17 cellular contexts compared by ENCODE assay signal in the genomic region with DNA sequence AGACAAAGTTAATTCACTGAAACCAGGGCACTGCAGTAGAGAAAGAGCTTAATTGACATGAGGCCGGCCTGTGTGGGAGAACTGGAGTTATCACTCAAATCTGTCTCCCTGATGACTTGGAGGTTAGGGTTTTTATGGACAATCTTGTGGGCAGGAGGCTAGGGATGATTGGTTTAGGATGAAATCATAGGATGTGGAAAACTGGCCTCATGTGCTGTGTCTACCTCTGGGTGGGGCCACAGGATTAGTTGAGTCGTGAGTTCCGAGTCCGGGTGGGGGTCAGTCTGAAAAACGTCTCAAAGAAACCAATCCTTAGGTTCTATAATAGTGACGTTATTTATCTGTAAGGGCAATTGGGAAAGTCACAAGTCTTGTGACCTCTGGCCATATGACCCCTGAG.
A peak's percentile ranks its signal among the peaks of the same experiment; 100 is the strongest.
DNase-seq lines count a peak whose midpoint lies in the region; ATAC-seq, FAIRE-seq and TF ChIP-seq lines count a peak whose summit lies in the region.
"Had no signal": no experiment of that assay in that cellular context is flagged by ENCODE, and none has a peak within 500 bp of the region (broad histone marks: within the 10 kb centered on the region; RNA-seq: fewer than 3 reads in every experiment).

No MANE protein-coding gene starts in this region.

- H3K4me3 ChIP-seq in kidney (ENCODE audit: low read length in 2 of 2) = no peak overlapping the region
- H3K4me3 ChIP-seq: A549, GM23248 had no signal

- H3K9ac ChIP-seq in kidney (ENCODE audit: low read length in 2 of 2) = no peak overlapping the region
- H3K9ac ChIP-seq: GM23248, KMS-11 had no signal

- DNase-seq in HT1080 (ENCODE audit: low read depth) (peak; percentile 30), T1000 (lab: John Stamatoyannopoulos, UW) (peak; percentile 11), kidney (no peak), urothelium cell line (ENCODE audit: low spot score) (no peak), NOMO-1 treated with dmso at 0.1 percent for 144 hours (lab: John Stamatoyannopoulos, UW; ENCODE audit: unreplicated experiment) (no peak), HT-29 (ENCODE audit: low spot score) (no peak)
- no peak for DNase-seq in activated CD4-positive, CD25-positive, alpha-beta regulatory T cell (lab: John Stamatoyannopoulos, UW)
- DNase-seq: CD4-positive, CD25-positive, alpha-beta regulatory T cell; DMS79 treated with DMSO at 0.1 percent for 48 hours; GDM1; GM23248; H7 had no signal

- ATAC-seq in GM19324 (IDR thresholded peaks at IDR 0.05; ENCODE audit: low FRiP score, unreplicated experiment) = no peak
- ATAC-seq: A549, HepG2 had no signal

- peaks cover 3 to 11% of the 10 kb centered on the region in 2 donors for H3K4me1 ChIP-seq in kidney (ENCODE audit: control insufficient read depth in 1 of 2, insufficient read depth in 1 of 2, low read depth in 1 of 2, low read length in 2 of 2)

- TF ChIP-seq CTCF in kidney (IDR thresholded peaks at IDR 0.05; ENCODE audit: borderline replicate concordance, extremely low read depth, insufficient read depth) = no peak

- H3K36me3 ChIP-seq in kidney (ENCODE audit: control insufficient read depth in 1 of 2, insufficient read depth in 2 of 2, low read length in 2 of 2) = no peaks in the 10 kb centered on the region

- intact Hi-C loops in kidney (cut with DNase I) = no loop called here

- peak overlapping the region; percentile 13 to 54 for H3K27ac ChIP-seq in kidney (ENCODE audit: low read depth in 2 of 2, low read length in 2 of 2)
- H3K27ac ChIP-seq: A549, GM23248, KMS-11 had no signal

- FAIRE-seq in kidney (lab: Jason Lieb, UNC) (no peak), urothelium cell line (lab: Jason Lieb, UNC) (peak; percentile 23)
- FAIRE-seq: A549, HepG2, HTR-8/SVneo had no signal

- no peaks in the 10 kb centered on the region for H3K9me3 ChIP-seq in kidney (ENCODE audit: control insufficient read depth in 1 of 2, low read length in 2 of 2)

Comparison
In these comparisons a context has a peak if more than half of its experiments do, and no peak if none do; other contexts are left out.
1. DNase-seq: peak in HT1080 (single experiment) and T1000 (single experiment); none in kidney (single experiment), urothelium cell line (single experiment), NOMO-1 treated with dmso at 0.1 percent for 144 hours (single experiment), activated CD4-positive, CD25-positive, alpha-beta regulatory T cell (0 of 4) and HT-29 (single experiment).